Comparison of ENCODE assay signal across 9 cellular contexts in genomic region chr9:99000480-99001395, GRCh38. TPM values are rescaled to one million over a fixed set of nuclear protein-coding genes. Genes with fewer than 3 reads are reported as not detected.
A peak's percentile ranks its signal among the peaks of the same experiment; 100 is the strongest.
DNase-seq lines count a peak whose midpoint lies in the region; ATAC-seq, FAIRE-seq and TF ChIP-seq lines count a peak whose summit lies in the region.
"Had no signal": no experiment of that assay in that cellular context is flagged by ENCODE, and none has a peak within 500 bp of the region (broad histone marks: within the 10 kb centered on the region; RNA-seq: fewer than 3 reads in every experiment).

No MANE protein-coding gene starts in this region.

- no peak for TF ChIP-seq POLR2A in testis (IDR thresholded peaks at IDR 0.05)

- H3K36me3 ChIP-seq in mucosa of descending colon (ENCODE audit: low read depth) = no peaks in the 10 kb centered on the region
- H3K36me3 ChIP-seq in testis (ENCODE audit: low read depth, missing control alignments) = no peaks in the 10 kb centered on the region

- WGBS in testis, 2 donors = 83 to 84% methylated on average over 4 to 5 of the region's 5 CpGs

- peaks cover 17% of the 10 kb centered on the region for H3K27me3 Mint-ChIP-seq in activated CD4-positive, alpha-beta T cell treated with anti-CD3 and anti-CD28 coated beads, Interleukin-2, amount 10 ng/mL, durations not matched to agents 24 days and 14 days

- intact Hi-C loops in activated CD4-positive, alpha-beta T cell treated with anti-CD3 and anti-CD28 coated beads, Interleukin-2, amount 10 ng/mL, durations not matched to agents 24 days and 14 days (cut with micrococcal nuclease) = loop anchor here (1.0 to 5.0 kb wide), 3 partner anchors 57 to 140 kb away; no protein-coding TSS in a partner anchor
- intact Hi-C loops in mucosa of descending colon (cut with DNase I, micrococcal nuclease) (no loop called here), testis (cut with DNase I; ENCODE audit: low total_unique reads) (no loop called here)

- no peak overlapping the region for H3K4me3 Mint-ChIP-seq in activated CD4-positive, alpha-beta T cell treated with anti-CD3 and anti-CD28 coated beads, Interleukin-2, amount 10 ng/mL, durations not matched to agents 24 days and 14 days

- H3K4me3 ChIP-seq in HFF-Myc (replicated peaks; ENCODE audit: low read depth, low read length) (no peak overlapping the region), mucosa of descending colon (no peak overlapping the region), testis (no peak overlapping the region)

- no peaks in the 10 kb centered on the region for H3K9me3 Mint-ChIP-seq in activated CD4-positive, alpha-beta T cell treated with anti-CD3 and anti-CD28 coated beads, Interleukin-2, amount 10 ng/mL, durations not matched to agents 24 days and 14 days

- ATAC-seq in mucosa of descending colon (peak; percentile 49), GM18517 (IDR thresholded peaks at IDR 0.05; ENCODE audit: unreplicated experiment) (no peak)

- H3K36me3 Mint-ChIP-seq in activated CD4-positive, alpha-beta T cell treated with anti-CD3 and anti-CD28 coated beads, Interleukin-2, amount 10 ng/mL, durations not matched to agents 24 days and 14 days (ENCODE audit: low read depth) = no peaks in the 10 kb centered on the region

- DNase-seq in D721Med (ENCODE audit: insufficient read length, low spot score) = peak; percentile 38
- peak; percentile 51 for DNase-seq in HFF-Myc (ENCODE audit: extremely low read depth, low read depth)
- peak; percentile 19 for DNase-seq in NCI-H345 treated with DMSO at 0.1 percent for 48 hours (lab: John Stamatoyannopoulos, UW; ENCODE audit: unreplicated experiment)
- peak; percentile 88 for DNase-seq in activated CD4-positive, alpha-beta T cell treated with anti-CD3 and anti-CD28 coated beads, Interleukin-2, amount 10 ng/mL, durations not matched to agents 24 days and 14 days
- peak; percentile 55 for DNase-seq in effector CD4-positive, alpha-beta T cell
- DNase-seq in mucosa of descending colon = peak in 2 of 3 donors; percentile 60 to 72
- peak; percentile 66 for DNase-seq in testis

- H3K9me3 ChIP-seq in mucosa of descending colon = no peaks in the 10 kb centered on the region
- H3K9me3 ChIP-seq in testis = no peaks in the 10 kb centered on the region

- H3K4me1 ChIP-seq in mucosa of descending colon (ENCODE audit: low read depth) = no peaks in the 10 kb centered on the region
- peaks cover 20% of the 10 kb centered on the region for H3K4me1 ChIP-seq in testis

- TF ChIP-seq CTCF in D721Med (IDR thresholded peaks at IDR 0.05; ENCODE audit: insufficient read depth, missing control alignments) (peak; percentile 70), HFF-Myc (IDR thresholded peaks at IDR 0.05; ENCODE audit: low read depth, low read length, missing control alignments) (peak; percentile 74), mucosa of descending colon (IDR thresholded peaks at IDR 0.05) (peak; percentile 41), testis (IDR thresholded peaks at IDR 0.05) (peak; percentile 26 to 63 (median 57))

- peaks cover 31% of the 10 kb centered on the region for H3K4me1 Mint-ChIP-seq in activated CD4-positive, alpha-beta T cell treated with anti-CD3 and anti-CD28 coated beads, Interleukin-2, amount 10 ng/mL, durations not matched to agents 24 days and 14 days

- FAIRE-seq in D721Med (lab: Jason Lieb, UNC) = no peak
- FAIRE-seq: TTC549 had no signal

- no peak overlapping the region for H3K27ac Mint-ChIP-seq in activated CD4-positive, alpha-beta T cell treated with anti-CD3 and anti-CD28 coated beads, Interleukin-2, amount 10 ng/mL, durations not matched to agents 24 days and 14 days

- no peak overlapping the region for H3K27ac ChIP-seq in testis

- H3K27me3 ChIP-seq in testis = no peaks in the 10 kb centered on the region

RNA-seq across cellular contexts. Expression of gene COL15A1, which starts 57.0 kb away (rescaled TPM):
- 0.05 and 0.12 TPM in 2 replicates for total RNA-seq in activated CD4-positive, alpha-beta T cell treated with anti-CD3 and anti-CD28 coated beads, Interleukin-2, amount 10 ng/mL, durations not matched to agents 24 days and 14 days
- total RNA-seq in mucosa of descending colon (10 to 100 TPM in 2 of 3 donors, 1 to 10 TPM in 1; 4.2 to 43.4 (median 11.2) TPM), testis (10 to 100 TPM; 37.2 to 55.5 TPM)
- polyA plus RNA-seq in testis (ENCODE audit: insufficient read depth, low read depth, low replicate concordance) = 49.4 TPM

Comparison
In these comparisons a context has a peak if more than half of its experiments do, and no peak if none do; other contexts are left out.
1. DNase-seq: peak in every context shown above with its lines; median percentile 88 in activated CD4-positive, alpha-beta T cell treated with anti-CD3 and anti-CD28 coated beads, Interleukin-2, amount 10 ng/mL, durations not matched to agents 24 days and 14 days; 66 in mucosa of descending colon; 66 in testis; 55 in effector CD4-positive, alpha-beta T cell; 51 in HFF-Myc; 38 in D721Med; 19 in NCI-H345 treated with DMSO at 0.1 percent for 48 hours.